In genomic region chr15:91516866-91517265, GRCh38 we compare ENCODE assay signal across 1 cellular context.
TF ChIP-seq lines count a peak whose summit lies in the region.

No MANE protein-coding gene starts in this region.

TF ChIP-seq in IMR-90, 13 proteins besides CTCF, POLR2A, EP300 and RAD21:
- TF ChIP-seq BHLHE40 (IDR thresholded peaks at IDR 0.05; ENCODE audit: low read depth, low read length): no peak
- TF ChIP-seq MAFK (IDR thresholded peaks at IDR 0.05; ENCODE audit: low read depth, low read length): no peak
- no peak for TF ChIP-seq ELK1 (IDR thresholded peaks at IDR 0.05; ENCODE audit: borderline replicate concordance, low read depth, low read length)
- no peak for TF ChIP-seq FOS (IDR thresholded peaks at IDR 0.05; ENCODE audit: low read depth, low read length)
- TF ChIP-seq MXI1 (IDR thresholded peaks at IDR 0.05; ENCODE audit: borderline replicate concordance, low read depth, low read length): no peak
- TF ChIP-seq NFE2L2 (IDR thresholded peaks at IDR 0.05; ENCODE audit: low read depth, low read length): no peak
- TF ChIP-seq RCOR1 (IDR thresholded peaks at IDR 0.05; ENCODE audit: insufficient replicate concordance, low read length): no peak
- no peak for TF ChIP-seq MAZ (IDR thresholded peaks at IDR 0.05; ENCODE audit: borderline replicate concordance, low read depth, low read length)
- no peak for TF ChIP-seq RFX5 (IDR thresholded peaks at IDR 0.05; ENCODE audit: low read depth, low read length)
- TF ChIP-seq CEBPB (IDR thresholded peaks at IDR 0.05; ENCODE audit: low read depth, low read length): no peak
- TF ChIP-seq CHD1 (IDR thresholded peaks at IDR 0.05; ENCODE audit: low read depth, low read length): no peak
- TF ChIP-seq SMC3 (IDR thresholded peaks at IDR 0.05; ENCODE audit: low read depth, low read length): no peak
- no peak for TF ChIP-seq USF2 (IDR thresholded peaks at IDR 0.05; ENCODE audit: low read depth, low read length)
